1 cellular context compared by ENCODE assay signal in genomic region chr1:30733520-30733919, GRCh38.
TF ChIP-seq lines count a peak whose summit lies in the region.

No MANE protein-coding gene starts in this region.

TF ChIP-seq in GM23338, 12 proteins besides CTCF, POLR2A, EP300 and RAD21 (continued from another document):
- TF ChIP-seq ZNF462 (CRISPR knock-in tag; IDR thresholded peaks at IDR 0.05) (no peak), POLR2AphosphoS5 (IDR thresholded peaks at IDR 0.05; ENCODE audit: low read depth) (no peak), ZNF114 (CRISPR knock-in tag; IDR thresholded peaks at IDR 0.05) (no peak), REST (IDR thresholded peaks at IDR 0.05; ENCODE audit: unreplicated experiment) (no peak)
TF ChIP-seq in GM23338: peak in this region for 0.
